15 cellular contexts compared by ENCODE assay signal in the genomic region with DNA sequence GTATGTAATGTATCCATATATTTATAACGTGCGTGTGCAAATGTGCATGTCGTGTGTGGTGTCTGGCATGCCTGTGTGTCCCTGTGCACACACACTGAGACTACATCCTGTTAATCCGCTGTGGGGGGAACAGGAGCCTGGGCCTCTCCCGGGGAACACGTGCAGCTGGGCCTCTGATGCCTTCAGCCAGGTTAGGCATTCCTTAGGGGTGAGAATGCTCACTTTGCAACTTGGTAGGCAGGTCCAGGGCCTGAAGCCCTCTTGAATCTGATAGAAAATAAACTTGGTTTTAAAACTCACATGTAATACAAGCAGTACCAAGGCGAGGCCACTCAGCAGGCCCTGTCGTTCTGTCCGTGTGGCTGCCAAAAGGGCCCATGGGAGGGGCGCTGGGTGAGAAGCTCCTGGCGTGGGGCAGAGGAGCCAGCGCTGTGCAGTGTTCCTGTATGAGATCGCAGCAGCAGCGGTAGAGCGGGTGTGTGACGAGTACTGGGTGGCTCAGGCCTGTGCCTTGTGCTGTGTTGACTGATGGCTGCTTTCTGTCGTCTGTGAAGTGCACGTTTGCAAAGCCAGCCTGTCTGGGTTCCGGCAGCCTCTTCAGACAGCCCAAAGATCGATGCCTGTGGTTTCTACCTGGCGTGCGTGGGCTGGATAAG. TPM values are rescaled to one million over a fixed set of nuclear protein-coding genes. Genes with fewer than 3 reads are reported as not detected.
DNase-seq lines count a peak whose midpoint lies in the region; ATAC-seq and TF ChIP-seq lines count a peak whose summit lies in the region.
"Had no signal": no experiment of that assay in that cellular context is flagged by ENCODE, and none has a peak within 500 bp of the region (broad histone marks: within the 10 kb centered on the region; RNA-seq: fewer than 3 reads in every experiment).

No MANE protein-coding gene starts in this region.

- H3K27me3 ChIP-seq in upper lobe of right lung, result peaks cover 14% of the 10 kb centered on the region

- CTCF ChIA-PET in RWPE1 (lab: Yijun Ruan, JAX), result interaction anchor here (0.5 to 0.6 kb wide), 3 partner anchors 9 to 146 kb away, joined by 3 read pairs; no protein-coding TSS in a partner anchor

- no peaks in the 10 kb centered on the region for H3K9me3 ChIP-seq in upper lobe of right lung

- no peaks in the 10 kb centered on the region for H3K4me1 ChIP-seq in upper lobe of right lung

- ATAC-seq in Right ventricle myocardium superior (ENCODE audit: poor library complexity) (no peak), left ventricle myocardium superior (no peak), upper lobe of right lung (peak; percentile 46), HG02678 (IDR thresholded peaks at IDR 0.05; ENCODE audit: unreplicated experiment) (no peak)

- intact Hi-C loops in Right ventricle myocardium superior (cut with DNase I), result no loop called here
- intact Hi-C loops in left ventricle myocardium superior (cut with micrococcal nuclease), result no loop called here
- intact Hi-C loops in upper lobe of right lung (cut with DNase I), result no loop called here

- H3K4me3 ChIP-seq in upper lobe of right lung, result no peak overlapping the region

- DNase-seq in Right ventricle myocardium superior, result peak; percentile 36
- DNase-seq in left ventricle myocardium superior, result no peak
- peak; percentile 15 for DNase-seq in RWPE1 (ENCODE audit: low spot score)
- peak; percentile 23 for DNase-seq in medulla oblongata (ENCODE audit: extremely low spot score)
- DNase-seq in upper lobe of right lung, result no peak
- no peak for DNase-seq in activated CD4-positive, alpha-beta T cell treated with anti-CD3 and anti-CD28 coated beads for 48 hours
- DNase-seq in AML-193 (lab: John Stamatoyannopoulos, UW), result no peak
- DNase-seq: COR-L47, NCI-H187 treated with DMSO at 0.1 percent for 48 hours, NCI-H2227 treated with DMSO at 0.1 percent for 48 hours, NCI-H526 treated with DMSO at 0.1 percent for 48 hours, OCI-M1 had no signal

- no peaks in the 10 kb centered on the region for H3K36me3 ChIP-seq in upper lobe of right lung

- POLR2A ChIA-PET in RWPE1 (lab: Yijun Ruan, JAX; ENCODE audit: low non-redundant PET), result no interaction called here

- TF ChIP-seq CTCF in RWPE1 (conservative IDR thresholded peaks at IDR 0.05; ENCODE audit: low read depth), result no peak
- TF ChIP-seq CTCF in upper lobe of right lung (IDR thresholded peaks at IDR 0.05), result no peak

- H3K27ac ChIP-seq in RWPE1, result no peak overlapping the region
- H3K27ac ChIP-seq in upper lobe of right lung, result no peak overlapping the region

RNA-seq across cellular contexts. Expression of a gene that starts 16.2 kb away (rescaled TPM):
- 0.08 TPM for total RNA-seq in Right ventricle myocardium superior
- not detected for total RNA-seq in left ventricle myocardium superior
- total RNA-seq in upper lobe of right lung, result not detected
- total RNA-seq: A172, SK-MEL-5 had no signal

Comparison
In these comparisons a context has a peak if more than half of its experiments do, and no peak if none do; other contexts are left out.
1. DNase-seq: peak in Right ventricle myocardium superior (single experiment), RWPE1 (single experiment) and medulla oblongata (single experiment); none in left ventricle myocardium superior (single experiment), upper lobe of right lung (single experiment), activated CD4-positive, alpha-beta T cell treated with anti-CD3 and anti-CD28 coated beads for 48 hours (single experiment) and AML-193 (0 of 2).